1 cellular context compared by ENCODE assay signal in the genomic region with DNA sequence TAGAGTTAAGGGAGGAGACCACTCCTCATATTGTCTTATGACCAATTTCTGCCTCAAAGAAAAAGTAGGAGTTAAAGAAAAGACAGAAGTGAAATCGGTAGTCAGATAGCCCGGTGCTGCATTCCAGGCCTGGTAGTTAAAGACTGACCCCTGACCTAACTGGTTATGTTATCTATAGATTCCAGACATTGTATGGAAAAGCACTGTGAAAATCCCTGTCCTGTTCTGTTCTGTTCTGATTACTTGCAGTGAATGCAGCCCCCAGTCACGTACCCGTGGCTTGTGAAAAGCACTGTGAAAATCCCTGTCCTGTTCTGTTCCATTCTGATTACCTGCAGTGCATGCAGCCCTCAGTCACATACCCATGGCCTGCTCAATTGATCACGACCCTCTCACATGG.
TF ChIP-seq lines count a peak whose summit lies in the region.
"Not testable (repeated sequence)": the region's sequence is repeated elsewhere in the genome, so short reads cannot be mapped to it uniquely, and the experiment has no call there.

No MANE protein-coding gene starts in this region.

TF ChIP-seq in K562, 482 proteins besides CTCF, POLR2A, EP300 and RAD21:
- TF ChIP-seq CBFA2T2 (conservative IDR thresholded peaks at IDR 0.05) (peak; percentile 79), FOXM1 (IDR thresholded peaks at IDR 0.05; ENCODE audit: low read depth) (peak; percentile 44; the same call in 1 of the 2 replicates), TRIM24 (IDR thresholded peaks at IDR 0.05) (peak; percentile 43 to 55; a peak in 1 of 4 replicates), TAL1 (IDR thresholded peaks at IDR 0.05) (peak; percentile 82), TCF3 (CRISPR knock-in tag; IDR thresholded peaks at IDR 0.05) (peak; percentile 81), NR2C2 (tag; IDR thresholded peaks at IDR 0.05) (peak; percentile 28; the same call in 1 of the 2 replicates), HDAC1 (IDR thresholded peaks at IDR 0.05) (peak in 1 of 2 experiments; percentile 85; a peak in 2 of 4 replicates), TEAD1 (CRISPR knock-in tag; IDR thresholded peaks at IDR 0.05) (0 out of 4 replicates have a peak, but pooled peaks of 1 of the 2 experiments have one; percentile 40), SMARCE1 (IDR thresholded peaks at IDR 0.05) (0 out of 2 replicates have a peak, but pooled peaks have one; percentile 31), RCOR1 (IDR thresholded peaks at IDR 0.05; ENCODE audit: borderline replicate concordance in 1 of 2, low read depth in 2 of 2, low read length in 2 of 2) (peak in 1 of 2 experiments; percentile 79; a peak in 3 of 4 replicates), KDM1A (IDR thresholded peaks at IDR 0.05) (peak; percentile 97), NFIC (IDR thresholded peaks at IDR 0.05) (0 out of 2 replicates have a peak, but pooled peaks have one; percentile 35), GATA2 (CRISPR knock-in tag; IDR thresholded peaks at IDR 0.05) (0 out of 2 replicates have a peak, but pooled peaks have one; percentile 37), SOX6 (IDR thresholded peaks at IDR 0.05) (peak; percentile 63; the same call in 1 of the 2 replicates), NCOR1 (IDR thresholded peaks at IDR 0.05) (peak; percentile 68), HDAC2 (IDR thresholded peaks at IDR 0.05) (peak; percentile 94), SMARCA4 (IDR thresholded peaks at IDR 0.05) (0 out of 2 replicates have a peak, but pooled peaks have one; percentile 30), CBFA2T3 (IDR thresholded peaks at IDR 0.05) (peak; percentile 89), NR2C1 (IDR thresholded peaks at IDR 0.05) (peak; percentile 72; the same call in 1 of the 2 replicates), NR2C1 (tag; IDR thresholded peaks at IDR 0.05) (peak; percentile 77), ARID1B (IDR thresholded peaks at IDR 0.05) (peak; percentile 82), MTA2 (IDR thresholded peaks at IDR 0.05; ENCODE audit: low read depth) (peak; percentile 70), TEAD4 (IDR thresholded peaks at IDR 0.05; ENCODE audit: low read length) (peak; percentile 68)
- not testable (repeated sequence) for TF ChIP-seq FOXM1 (CRISPR knock-in tag; IDR thresholded peaks at IDR 0.05; ENCODE audit: low read depth); NR2C2 (CRISPR knock-in tag; IDR thresholded peaks at IDR 0.05); TEAD4 (CRISPR knock-in tag; IDR thresholded peaks at IDR 0.05; ENCODE audit: borderline replicate concordance)
- TF ChIP-seq, protein P1, sequence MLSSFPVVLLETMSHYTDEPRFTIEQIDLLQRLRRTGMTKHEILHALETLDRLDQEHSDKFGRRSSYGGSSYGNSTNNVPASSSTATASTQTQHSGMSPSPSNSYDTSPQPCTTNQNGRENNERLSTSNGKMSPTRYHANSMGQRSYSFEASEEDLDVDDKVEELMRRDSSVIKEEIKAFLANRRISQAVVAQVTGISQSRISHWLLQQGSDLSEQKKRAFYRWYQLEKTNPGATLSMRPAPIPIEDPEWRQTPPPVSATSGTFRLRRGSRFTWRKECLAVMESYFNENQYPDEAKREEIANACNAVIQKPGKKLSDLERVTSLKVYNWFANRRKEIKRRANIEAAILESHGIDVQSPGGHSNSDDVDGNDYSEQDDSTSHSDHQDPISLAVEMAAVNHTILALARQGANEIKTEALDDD (IDR thresholded peaks at IDR 0.05), result peak; percentile 59; the same call in 1 of the 2 replicates
